ENCODE assay signal across 11 cellular contexts in the genomic region with DNA sequence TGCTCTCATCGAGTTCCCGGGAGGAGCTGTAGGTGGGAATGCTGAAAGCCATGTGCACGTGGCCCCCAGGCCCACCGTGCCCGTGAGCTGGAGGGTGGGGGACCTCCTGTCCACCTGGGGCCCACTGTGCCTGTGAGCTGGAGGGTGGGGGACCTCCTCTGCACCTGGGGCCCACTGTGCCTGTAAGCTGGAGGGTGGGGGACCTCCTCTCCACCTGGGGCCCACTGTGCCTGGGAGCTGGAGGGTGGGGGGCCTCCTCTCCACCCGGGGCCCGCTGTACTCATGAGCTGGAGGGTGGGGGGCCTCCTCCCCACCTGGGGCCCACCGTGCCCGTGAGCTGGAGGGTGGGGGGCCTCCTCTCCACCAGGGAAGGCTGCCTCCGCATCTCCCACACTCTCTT.
"Had no signal": no experiment of that assay in that cellular context is flagged by ENCODE, and none has a peak within 500 bp of the region (broad histone marks: within the 10 kb centered on the region; RNA-seq: fewer than 3 reads in every experiment).

No MANE protein-coding gene starts in this region.

- DNase-seq: activated CD4-positive, alpha-beta T cell treated with anti-CD3 and anti-CD28 coated beads, Interleukin-2, amount 10 ng/mL, durations not matched to agents 7 days and 5 days; activated CD8-positive, alpha-beta memory T cell treated with anti-CD3 and anti-CD28 coated beads for 24 hours; activated naive CD8-positive, alpha-beta T cell treated with anti-CD3 and anti-CD28 coated beads, Interleukin-2, amount 10 ng/mL, durations not matched to agents 7 days and 5 days; cortex of kidney; effector CD8-positive, alpha-beta T cell; sigmoid colon; stimulated activated CD4-positive, alpha-beta T cell treated with anti-CD3 and anti-CD28 coated beads, Interleukin-12 subunit alpha, Interleukin-12 subunit beta, amount 100 ng/mL, for 4 hours; stimulated activated CD4-positive, alpha-beta T cell treated with anti-CD3 and anti-CD28 coated beads, Interleukin-2, amount 100 ng/mL, for 24 hours; SW 1271; transverse colon had no signal

- H3K36me3 ChIP-seq: sigmoid colon, transverse colon had no signal

- ATAC-seq: stimulated activated effector memory CD8-positive, alpha-beta T cell treated with anti-CD3 and anti-CD28 coated beads, Interleukin-12 subunit alpha, Interleukin-12 subunit beta, amount 100 ng/mL, for 72 hours had no signal

- H3K4me3 ChIP-seq: sigmoid colon, transverse colon had no signal

- H3K9me3 ChIP-seq: sigmoid colon, transverse colon had no signal
